In genomic region chr19:58544591-58545285, GRCh38 we compare ENCODE assay signal across 8 cellular contexts. TPM values are rescaled to one million over a fixed set of nuclear protein-coding genes. Genes with fewer than 3 reads are reported as not detected.
DNase-seq lines count a peak whose midpoint lies in the region; ATAC-seq, FAIRE-seq and TF ChIP-seq lines count a peak whose summit lies in the region.

No MANE protein-coding gene starts in this region.

- H4K20me1 ChIP-seq in endothelial cell of umbilical vein (replicated peaks; ENCODE audit: control insufficient read depth, extremely low read depth, insufficient read depth, low read length): peaks cover 4% of the 10 kb centered on the region

- H3K27ac ChIP-seq in endothelial cell of umbilical vein (ENCODE audit: insufficient read depth, low read depth, low read length): peak overlapping the region; percentile 87
- peak overlapping the region; percentile 81 for H3K27ac ChIP-seq in naive thymus-derived CD4-positive, alpha-beta T cell (ENCODE audit: low read depth, low read length)

- peaks cover 5 to 25% of the 10 kb centered on the region in 2 experiments for H3K36me3 ChIP-seq in endothelial cell of umbilical vein (ENCODE audit: control insufficient read depth in 2 of 2, extremely low read depth in 1 of 2, insufficient read depth in 2 of 2, low read length in 2 of 2)
- H3K36me3 ChIP-seq in naive thymus-derived CD4-positive, alpha-beta T cell (ENCODE audit: control insufficient read depth in 2 of 3, insufficient read depth in 3 of 3, low read length in 3 of 3): peaks cover 0 to 49% (median 26%) of the 10 kb centered on the region in 3 experiments

- peaks cover 0 to 27% (median 0%) of the 10 kb centered on the region in 5 donors for H3K27me3 Mint-ChIP-seq in naive thymus-derived CD4-positive, alpha-beta T cell

- peaks cover 0 to 16% (median 0%) of the 10 kb centered on the region in 11 donors for H3K9me3 Mint-ChIP-seq in naive thymus-derived CD4-positive, alpha-beta T cell

- H3K9me3 ChIP-seq in endothelial cell of umbilical vein (replicated peaks; ENCODE audit: control insufficient read depth, insufficient read depth, low read length): no peaks in the 10 kb centered on the region
- H3K9me3 ChIP-seq in naive thymus-derived CD4-positive, alpha-beta T cell (ENCODE audit: control insufficient read depth in 2 of 3, low read length in 3 of 3): no peaks in the 10 kb centered on the region

- peak overlapping the region; percentile 90 to 100 (median 99) for H3K27ac Mint-ChIP-seq in naive thymus-derived CD4-positive, alpha-beta T cell

- H3K4me2 ChIP-seq in endothelial cell of umbilical vein (ENCODE audit: insufficient read depth, low read length): peak overlapping the region; percentile 44

- peaks cover 2 to 6% of the 10 kb centered on the region in 2 experiments for H3K27me3 ChIP-seq in endothelial cell of umbilical vein (ENCODE audit: control insufficient read depth in 2 of 2, insufficient read depth in 2 of 2, low read length in 2 of 2)
- H3K27me3 ChIP-seq in naive thymus-derived CD4-positive, alpha-beta T cell (ENCODE audit: control insufficient read depth in 2 of 2, insufficient read depth in 2 of 2, low read length in 2 of 2): no peaks in the 10 kb centered on the region

- CTCF ChIA-PET in endothelial cell of umbilical vein (lab: Charles Lee): interaction anchor here (1.2 to 3.2 kb wide), 6 partner anchors 9 to 37 kb away, joined by 3 to 52 read pairs (median 12); partner anchors contain the start of genes CHMP2A and ZBTB45
- CTCF ChIA-PET in naive thymus-derived CD4-positive, alpha-beta T cell (lab: Charles Lee): no interaction called here

- H3K9ac ChIP-seq in endothelial cell of umbilical vein (replicated peaks; ENCODE audit: extremely low read depth, insufficient read depth, low read length): peak overlapping the region; percentile 71

- dilution Hi-C loops in endothelial cell of umbilical vein (cut with MboI; ENCODE audit: extremely low pct_ligation_motif_present, low sequenced_read_pairs): no loop called here

- no TSS peak for BruUV-seq in endothelial cell of umbilical vein (replicated peaks; lab: Mats Ljungman, UMichigan)

- ATAC-seq in HG03066 (IDR thresholded peaks at IDR 0.05; ENCODE audit: low read depth, unreplicated experiment): peak; percentile 38
- ATAC-seq in naive thymus-derived CD4-positive, alpha-beta T cell: peak; percentile 56

- H2AFZ ChIP-seq in endothelial cell of umbilical vein (ENCODE audit: low read depth, low read length): no peak overlapping the region

- peak; percentile 92 for DNase-seq in activated effector memory CD4-positive, alpha-beta T cell treated with anti-CD3 and anti-CD28 coated beads, Interleukin-2, amount 50 U/mL, for 16 hours
- no peak for DNase-seq in activated effector memory CD4-positive, alpha-beta T cell treated with Interleukin-2 at 50 U/mL for 16 hours
- peak; percentile 62 for DNase-seq in T-helper 22 cell (ENCODE audit: low read depth)
- peak; percentile 37 for DNase-seq in endothelial cell of umbilical vein (ENCODE audit: low read depth, low spot score)
- DNase-seq in naive thymus-derived CD4-positive, alpha-beta T cell: peak in 1 of 9 donors; percentile 42
- peak; percentile 76 for DNase-seq in urothelium cell line (ENCODE audit: low spot score)
- DNase-seq in NCI-H2081 treated with DMSO at 0.1 percent for 48 hours (lab: John Stamatoyannopoulos, UW): no peak

- H3K4me3 Mint-ChIP-seq in naive thymus-derived CD4-positive, alpha-beta T cell: peak overlapping the region; percentile 90 to 99 (median 96)

- peaks cover 0 to 30% (median 15%) of the 10 kb centered on the region in 5 donors for H3K36me3 Mint-ChIP-seq in naive thymus-derived CD4-positive, alpha-beta T cell

- no peak for TF ChIP-seq POLR2A in endothelial cell of umbilical vein (IDR thresholded peaks at IDR 0.05; ENCODE audit: low read depth, low read length)

- peak overlapping the region; percentile 82 to 94 (median 85) for H3K4me3 ChIP-seq in endothelial cell of umbilical vein (replicated peaks in 1 of 3; ENCODE audit: insufficient read depth in 1 of 3, low read depth in 1 of 3, low read length in 3 of 3)
- peak overlapping the region; percentile 73 for H3K4me3 ChIP-seq in naive thymus-derived CD4-positive, alpha-beta T cell (ENCODE audit: low read length)

- TF ChIP-seq CTCF in endothelial cell of umbilical vein (IDR thresholded peaks at IDR 0.05; ENCODE audit: extremely low read depth in 1 of 2, insufficient read depth in 1 of 2, low read depth in 1 of 2, low read length in 2 of 2): no peak

- H3K4me1 Mint-ChIP-seq in naive thymus-derived CD4-positive, alpha-beta T cell: peaks cover 28 to 43% (median 34%) of the 10 kb centered on the region in 7 donors

- POLR2A ChIA-PET in endothelial cell of umbilical vein (lab: Charles Lee): interaction anchor here (0.6 to 1.8 kb wide), 7 partner anchors 10 to 35 kb away, joined by 3 to 20 read pairs (median 6); partner anchors contain the start of genes CHMP2A and ZBTB45
- POLR2A ChIA-PET in naive thymus-derived CD4-positive, alpha-beta T cell (lab: Charles Lee): interaction anchor here (0.8 to 4.4 kb wide), 12 partner anchors 10 to 863 kb away, joined by 3 to 85 read pairs (median 6); partner anchors contain the start of genes CHMP2A, MZF1, ZBTB45 and ZNF551

- no peaks in the 10 kb centered on the region for H3K9me1 ChIP-seq in endothelial cell of umbilical vein (replicated peaks; ENCODE audit: control insufficient read depth, extremely low read depth, insufficient read depth, low read length)

- intact Hi-C loops in endothelial cell of umbilical vein (cut with micrococcal nuclease): loop anchor here (1.0 kb wide), 4 partner anchors 10 to 29 kb away; partner anchors contain the start of genes MZF1 and ZBTB45
- intact Hi-C loops in naive thymus-derived CD4-positive, alpha-beta T cell (cut with micrococcal nuclease): loop anchor here (1.0 kb wide), 9 partner anchors 11 to 266 kb away; partner anchors contain the start of genes CHMP2A (in 2 of the 2), MZF1 (in 2 of the 2), ZBTB45 (in 2 of the 2) and ZNF446 (in 2 of the 2)

- no peak for FAIRE-seq in endothelial cell of umbilical vein (lab: Jason Lieb, UNC)
- FAIRE-seq in urothelium cell line (lab: Jason Lieb, UNC): no peak

- peaks cover 15% of the 10 kb centered on the region for H3K4me1 ChIP-seq in endothelial cell of umbilical vein (ENCODE audit: control insufficient read depth, extremely low read depth, insufficient read depth, low read length)
- H3K4me1 ChIP-seq in naive thymus-derived CD4-positive, alpha-beta T cell (ENCODE audit: control insufficient read depth in 2 of 2, insufficient read depth in 2 of 2, low read length in 2 of 2): peaks cover 16% of the 10 kb centered on the region in 2 donors

- peaks cover 50% of the 10 kb centered on the region for H3K79me2 ChIP-seq in endothelial cell of umbilical vein (ENCODE audit: control insufficient read depth, insufficient read depth, low read length)

RNA-seq across cellular contexts. Expression of gene TRIM28, which starts 0.9 kb away (rescaled TPM):
- total RNA-seq in endothelial cell of umbilical vein: 377 and 429 TPM in 2 replicates
- 521 and 593 TPM in 2 replicates for polyA plus RNA-seq in endothelial cell of umbilical vein
- 366 and 385 TPM in 2 replicates for polyA plus RNA-seq in endothelial cell of umbilical vein (2011; cell fraction: cytosol; rRNA removed)
- 654 and 696 TPM in 2 replicates for polyA plus RNA-seq in endothelial cell of umbilical vein (2011; cell fraction: nucleus; rRNA removed)
- 600 and 631 TPM in 2 replicates for polyA plus RNA-seq in endothelial cell of umbilical vein (2012)
- polyA minus RNA-seq in endothelial cell of umbilical vein: 702 and 1,022 TPM in 2 replicates
- 571 TPM for polyA minus RNA-seq in endothelial cell of umbilical vein (2011; cell fraction: cytosol; rRNA and poly(A)+ RNA removed)
- polyA minus RNA-seq in endothelial cell of umbilical vein (2011; cell fraction: nucleus; rRNA and poly(A)+ RNA removed): 298 and 308 TPM in 2 replicates
- total RNA-seq in naive thymus-derived CD4-positive, alpha-beta T cell: 100 to 1,000 TPM; 396 to 564 (median 435) TPM
- 10 to 100 TPM; 55.3 to 88.8 TPM for polyA plus RNA-seq in naive thymus-derived CD4-positive, alpha-beta T cell

RNA-seq across cellular contexts. Expression of gene CHMP2A, which starts 10.2 kb away (rescaled TPM):
- total RNA-seq in endothelial cell of umbilical vein: 96.8 and 105 TPM in 2 replicates
- 126 and 150 TPM in 2 replicates for polyA plus RNA-seq in endothelial cell of umbilical vein
- polyA plus RNA-seq in endothelial cell of umbilical vein (2011; cell fraction: cytosol; rRNA removed): 177 and 193 TPM in 2 replicates
- polyA plus RNA-seq in endothelial cell of umbilical vein (2011; cell fraction: nucleus; rRNA removed): 97.8 and 107 TPM in 2 replicates
- 117 and 164 TPM in 2 replicates for polyA plus RNA-seq in endothelial cell of umbilical vein (2012)
- polyA minus RNA-seq in endothelial cell of umbilical vein: 114 and 117 TPM in 2 replicates
- 73.7 TPM for polyA minus RNA-seq in endothelial cell of umbilical vein (2011; cell fraction: cytosol; rRNA and poly(A)+ RNA removed)
- 19.9 and 22.4 TPM in 2 replicates for polyA minus RNA-seq in endothelial cell of umbilical vein (2011; cell fraction: nucleus; rRNA and poly(A)+ RNA removed)
- total RNA-seq in naive thymus-derived CD4-positive, alpha-beta T cell: 100 to 1,000 TPM in 1 of 5 experiments, 10 to 100 TPM in 4; 64.3 to 131 (median 71.2) TPM
- polyA plus RNA-seq in naive thymus-derived CD4-positive, alpha-beta T cell: 100 to 1,000 TPM; 167 to 193 TPM

RNA-seq across cellular contexts. Expression of gene UBE2M, which starts 13.7 kb away (rescaled TPM):
- total RNA-seq in endothelial cell of umbilical vein: 102 and 106 TPM in 2 replicates
- polyA plus RNA-seq in endothelial cell of umbilical vein: 86.6 and 87.8 TPM in 2 replicates
- 88.2 and 98.9 TPM in 2 replicates for polyA plus RNA-seq in endothelial cell of umbilical vein (2011; cell fraction: cytosol; rRNA removed)
- 69.9 and 79.3 TPM in 2 replicates for polyA plus RNA-seq in endothelial cell of umbilical vein (2011; cell fraction: nucleus; rRNA removed)
- 94.9 and 96.3 TPM in 2 replicates for polyA plus RNA-seq in endothelial cell of umbilical vein (2012)
- 81.4 and 123 TPM in 2 replicates for polyA minus RNA-seq in endothelial cell of umbilical vein
- 106 TPM for polyA minus RNA-seq in endothelial cell of umbilical vein (2011; cell fraction: cytosol; rRNA and poly(A)+ RNA removed)
- polyA minus RNA-seq in endothelial cell of umbilical vein (2011; cell fraction: nucleus; rRNA and poly(A)+ RNA removed): 19.2 and 22.9 TPM in 2 replicates
- total RNA-seq in naive thymus-derived CD4-positive, alpha-beta T cell: 10 to 100 TPM; 37.1 to 92.1 (median 55.8) TPM
- 1 to 10 TPM; 7.5 to 7.8 TPM for polyA plus RNA-seq in naive thymus-derived CD4-positive, alpha-beta T cell

RNA-seq across cellular contexts. Expression of gene ZBTB45, which starts 25.1 kb away (rescaled TPM):
- 21.8 TPM in 2 replicates for total RNA-seq in endothelial cell of umbilical vein
- polyA plus RNA-seq in endothelial cell of umbilical vein: 17.8 and 25.3 TPM in 2 replicates
- 6.6 and 9.8 TPM in 2 replicates for polyA plus RNA-seq in endothelial cell of umbilical vein (2011; cell fraction: cytosol; rRNA removed)
- 10.6 and 12.3 TPM in 2 replicates for polyA plus RNA-seq in endothelial cell of umbilical vein (2011; cell fraction: nucleus; rRNA removed)
- 9.5 and 13.9 TPM in 2 replicates for polyA plus RNA-seq in endothelial cell of umbilical vein (2012)
- 7.1 and 11.5 TPM in 2 replicates for polyA minus RNA-seq in endothelial cell of umbilical vein
- polyA minus RNA-seq in endothelial cell of umbilical vein (2011; cell fraction: cytosol; rRNA and poly(A)+ RNA removed): 7.9 TPM
- polyA minus RNA-seq in endothelial cell of umbilical vein (2011; cell fraction: nucleus; rRNA and poly(A)+ RNA removed): 10.5 and 18.6 TPM in 2 replicates
- total RNA-seq in naive thymus-derived CD4-positive, alpha-beta T cell: 10 to 100 TPM in 3 of 5 experiments, 1 to 10 TPM in 2; 9.8 to 19.2 (median 17.0) TPM
- polyA plus RNA-seq in naive thymus-derived CD4-positive, alpha-beta T cell: 1 to 10 TPM; 5.1 to 6.5 TPM

RNA-seq across cellular contexts. Expression of gene MZF1, which starts 28.4 kb away (rescaled TPM):
- 18.8 and 26.4 TPM in 2 replicates for total RNA-seq in endothelial cell of umbilical vein
- polyA plus RNA-seq in endothelial cell of umbilical vein: 30.8 and 39.1 TPM in 2 replicates
- 5.7 and 9.6 TPM in 2 replicates for polyA plus RNA-seq in endothelial cell of umbilical vein (2011; cell fraction: cytosol; rRNA removed)
- polyA plus RNA-seq in endothelial cell of umbilical vein (2011; cell fraction: nucleus; rRNA removed): 132 and 152 TPM in 2 replicates
- polyA plus RNA-seq in endothelial cell of umbilical vein (2012): 10.1 and 10.9 TPM in 2 replicates
- 18.9 and 19.7 TPM in 2 replicates for polyA minus RNA-seq in endothelial cell of umbilical vein
- polyA minus RNA-seq in endothelial cell of umbilical vein (2011; cell fraction: cytosol; rRNA and poly(A)+ RNA removed): 12.1 TPM
- polyA minus RNA-seq in endothelial cell of umbilical vein (2011; cell fraction: nucleus; rRNA and poly(A)+ RNA removed): 34.9 and 36.9 TPM in 2 replicates
- 10 to 100 TPM; 35.0 to 51.8 (median 44.9) TPM for total RNA-seq in naive thymus-derived CD4-positive, alpha-beta T cell
- polyA plus RNA-seq in naive thymus-derived CD4-positive, alpha-beta T cell: 10 to 100 TPM in 1 of 2 donors, 1 to 10 TPM in 1; 9.9 to 18.6 TPM

Comparison
In these comparisons a context has a peak if more than half of its experiments do, and no peak if none do; other contexts are left out.
1. DNase-seq: peak in activated effector memory CD4-positive, alpha-beta T cell treated with anti-CD3 and anti-CD28 coated beads, Interleukin-2, amount 50 U/mL, for 16 hours (single experiment), T-helper 22 cell (single experiment), endothelial cell of umbilical vein (single experiment) and urothelium cell line (single experiment); none in activated effector memory CD4-positive, alpha-beta T cell treated with Interleukin-2 at 50 U/mL for 16 hours (single experiment) and NCI-H2081 treated with DMSO at 0.1 percent for 48 hours (single experiment).